8 cellular contexts compared by ENCODE assay signal in genomic region chr14:71139058-71139946, GRCh38.
A peak's percentile ranks its signal among the peaks of the same experiment; 100 is the strongest.
DNase-seq lines count a peak whose midpoint lies in the region; FAIRE-seq and TF ChIP-seq lines count a peak whose summit lies in the region.
"Had no signal": no experiment of that assay in that cellular context is flagged by ENCODE, and none has a peak within 500 bp of the region (broad histone marks: within the 10 kb centered on the region; RNA-seq: fewer than 3 reads in every experiment).

No MANE protein-coding gene starts in this region.

- H3K36me3 ChIP-seq in WERI-Rb-1, result no peaks in the 10 kb centered on the region
- H3K36me3 ChIP-seq in kidney epithelial cell (ENCODE audit: control insufficient read depth, insufficient read depth, low read length), result no peaks in the 10 kb centered on the region

- peak; percentile 83 for TF ChIP-seq CTCF in WERI-Rb-1 (IDR thresholded peaks at IDR 0.05; ENCODE audit: low read depth, low read length)
- peak; percentile 89 for TF ChIP-seq CTCF in cardiac fibroblast (IDR thresholded peaks at IDR 0.05; ENCODE audit: low read depth, low read length)
- TF ChIP-seq CTCF in kidney epithelial cell (IDR thresholded peaks at IDR 0.05; ENCODE audit: insufficient read depth, low read length, poor library complexity, severe bottlenecking), result peak; percentile 88

- H3K27ac ChIP-seq in WERI-Rb-1, result no peak overlapping the region

- H3K27me3 ChIP-seq in WERI-Rb-1 (ENCODE audit: insufficient read depth, low read depth, severe bottlenecking) (no peaks in the 10 kb centered on the region), kidney epithelial cell (ENCODE audit: control insufficient read depth, insufficient read depth, low read length) (no peaks in the 10 kb centered on the region)

- no peak for TF ChIP-seq POLR2A in GM12891 (IDR thresholded peaks at IDR 0.05; ENCODE audit: low read depth, low read length)

- DNase-seq in GM12891 (ENCODE audit: insufficient read length, low spot score), result peak; percentile 60
- DNase-seq in NCI-H1105 treated with DMSO at 0.1 percent for 48 hours (lab: John Stamatoyannopoulos, UW), result peak; percentile 17
- DNase-seq in WERI-Rb-1, result peak; percentile 53
- DNase-seq in cardiac fibroblast (ENCODE audit: low read depth in 2 of 2), result peak; percentile 63 to 77
- DNase-seq in kidney epithelial cell (ENCODE audit: low read depth), result no peak
- peak; percentile 53 for DNase-seq in stimulated activated CD4-positive, alpha-beta T cell treated with anti-CD3 and anti-CD28 coated beads, Interleukin-1b, Interleukin-23, amount 100 ng/mL, for 48 hours
- DNase-seq in RCC 7860 (ENCODE audit: low spot score), result no peak

- no peaks in the 10 kb centered on the region for H3K9me3 ChIP-seq in WERI-Rb-1 (ENCODE audit: severe bottlenecking)

- FAIRE-seq in GM12891 (lab: Jason Lieb, UNC), result peak; percentile 94
- no peak for FAIRE-seq in RCC 7860 (lab: Jason Lieb, UNC)
- FAIRE-seq: endometrium had no signal

- H3K4me3 ChIP-seq in WERI-Rb-1 (ENCODE audit: low read depth, low read length) (no peak overlapping the region), cardiac fibroblast (replicated peaks in 1 of 2; ENCODE audit: low read depth in 2 of 2, low read length in 2 of 2) (no peak overlapping the region), kidney epithelial cell (ENCODE audit: low read depth, low read length) (no peak overlapping the region)

TF ChIP-seq in GM12891, 5 proteins besides CTCF, POLR2A, EP300 and RAD21:
- no peak for TF ChIP-seq POU2F2 (IDR thresholded peaks at IDR 0.05; ENCODE audit: low read depth, low read length)
- no peak for TF ChIP-seq SPI1 (IDR thresholded peaks at IDR 0.05; ENCODE audit: low read depth, low read length)
- no peak for TF ChIP-seq PAX5 (IDR thresholded peaks at IDR 0.05; ENCODE audit: insufficient read depth, low read length, severe bottlenecking)

Comparison
In these comparisons a context has a peak if more than half of its experiments do, and no peak if none do; other contexts are left out.
1. DNase-seq: peak in GM12891 (single experiment), NCI-H1105 treated with DMSO at 0.1 percent for 48 hours (single experiment), WERI-Rb-1 (single experiment), cardiac fibroblast (2 of 2) and stimulated activated CD4-positive, alpha-beta T cell treated with anti-CD3 and anti-CD28 coated beads, Interleukin-1b, Interleukin-23, amount 100 ng/mL, for 48 hours (single experiment); none in kidney epithelial cell (single experiment) and RCC 7860 (single experiment).
2. Peak in every context shown above with its lines, with median percentiles within 50 percentile points of each other: CTCF ChIP-seq.